26 cellular contexts compared by ENCODE assay signal in the genomic region with DNA sequence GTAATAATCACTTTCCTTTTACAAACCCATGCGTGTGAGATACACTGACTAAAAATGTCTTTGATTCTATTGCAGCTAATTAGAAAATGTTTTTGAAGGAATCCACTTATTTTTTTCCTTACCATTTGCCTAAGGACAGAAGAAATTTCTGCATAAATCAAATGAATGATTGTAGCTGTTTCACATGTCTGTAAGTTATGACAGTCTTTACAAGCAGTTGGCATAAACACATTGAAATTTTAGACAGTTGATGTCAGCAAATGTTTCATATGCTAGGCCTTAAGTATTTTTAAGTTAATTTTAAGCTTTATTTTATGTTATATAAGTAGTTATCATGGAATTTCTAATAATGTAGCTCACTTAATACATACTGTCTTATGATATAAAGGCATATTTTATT.
"Had no signal": no experiment of that assay in that cellular context is flagged by ENCODE, and none has a peak within 500 bp of the region (broad histone marks: within the 10 kb centered on the region; RNA-seq: fewer than 3 reads in every experiment).

No MANE protein-coding gene starts in this region.

- H3K27ac ChIP-seq: colonic mucosa, epithelial cell of prostate, esophagus squamous epithelium, gastrocnemius medialis, heart right ventricle, left lung, lower lobe of right lung had no signal

- H3K9me3 ChIP-seq: colonic mucosa, esophagus squamous epithelium, gastrocnemius medialis, left lung, lower lobe of right lung had no signal

- H3K36me3 ChIP-seq: colonic mucosa, esophagus squamous epithelium, gastrocnemius medialis, heart right ventricle, left lung, lower lobe of right lung had no signal

- H3K4me1 ChIP-seq: colonic mucosa, esophagus squamous epithelium, gastrocnemius medialis, heart right ventricle, left lung, lower lobe of right lung had no signal

- H3K4me3 ChIP-seq: colonic mucosa, esophagus squamous epithelium, gastrocnemius medialis, heart right ventricle, left lung, lower lobe of right lung, mucosa of descending colon had no signal

- H3K27me3 Mint-ChIP-seq: dendritic cell treated with granulocyte-macrophage colony-stimulating factor and Interleukin-4, amounts not matched to agents 40 ng/mL and 50 ng/mL, for 4 days; effector memory CD8-positive, alpha-beta T cell had no signal

- ATAC-seq: effector memory CD8-positive, alpha-beta T cell; esophagus mucosa; gastrocnemius medialis; heart right ventricle; left cardiac atrium; left lung; left ventricle myocardium superior; lower lobe of right lung; mucosa of descending colon had no signal

- H3K4me1 Mint-ChIP-seq: endodermal cell had no signal

- H3K27ac Mint-ChIP-seq: dendritic cell treated with granulocyte-macrophage colony-stimulating factor and Interleukin-4, amounts not matched to agents 40 ng/mL and 50 ng/mL, for 4 days; effector memory CD8-positive, alpha-beta T cell; endodermal cell; mesothelial cell of epicardium had no signal

- DNase-seq: colonic mucosa; cortex of kidney; effector CD8-positive, alpha-beta T cell; effector memory CD8-positive, alpha-beta T cell; endodermal cell; erythroblast; esophagus squamous epithelium; foreskin fibroblast; foreskin melanocyte; gastrocnemius medialis; glutamatergic neuron; head of caudate nucleus; heart right ventricle; hippocampal formation; left cardiac atrium; left lung; left ventricle myocardium superior; lower lobe of right lung; mesenchymal stem cell; mucosa of descending colon had no signal

- H3K9me3 Mint-ChIP-seq: endodermal cell, mesothelial cell of epicardium had no signal

- H3K27me3 ChIP-seq: colonic mucosa, esophagus squamous epithelium, gastrocnemius medialis, heart right ventricle, left lung had no signal

- FAIRE-seq: islet of Langerhans, keratinocyte had no signal

- H3K36me3 Mint-ChIP-seq: mesothelial cell of epicardium had no signal

- H3K4me3 Mint-ChIP-seq: dendritic cell treated with granulocyte-macrophage colony-stimulating factor and Interleukin-4, amounts not matched to agents 40 ng/mL and 50 ng/mL, for 4 days; effector memory CD8-positive, alpha-beta T cell; endodermal cell; mesothelial cell of epicardium had no signal
